Comparison of ENCODE assay signal across 18 cellular contexts in genomic region chr6:93549868-93550267, GRCh38.
"Had no signal": no experiment of that assay in that cellular context is flagged by ENCODE, and none has a peak within 500 bp of the region (broad histone marks: within the 10 kb centered on the region; RNA-seq: fewer than 3 reads in every experiment).

No MANE protein-coding gene starts in this region.

- H3K4me2 ChIP-seq: KMS-11, PC-9 had no signal

- H3K4me1 ChIP-seq: Peyer's patch had no signal

- H2AFZ ChIP-seq: PC-9 had no signal

- FAIRE-seq: HTR-8/SVneo, K562 had no signal

- ATAC-seq: K562, SK-N-SH treated with all-trans-retinoic acid at 6 μM for 48 hours, T-helper 17 cell had no signal

- H3K9me3 ChIP-seq: MG63, Peyer's patch had no signal

- H3K27ac ChIP-seq: KMS-11, PC-9, Peyer's patch, RWPE1 had no signal

- H3K27me3 ChIP-seq: MG63, Peyer's patch had no signal

- DNase-seq: Kasumi-1; MG63; NCI-H1092; NCI-H1417 treated with DMSO at 0.1 percent for 48 hours; NCI-H1930; NCI-H2107; NCI-H2227 treated with DMSO at 0.1 percent for 48 hours; NCI-H774; NK-92 treated with Interleukin-12 subunit alpha and Interleukin-12 subunit beta, amount 100 ng/mL, for 24 hours; PC-9; Peyer's patch; T-helper 1 cell; T-helper 17 cell had no signal

- H3K36me3 ChIP-seq: MG63, Peyer's patch had no signal

- H3K4me3 ChIP-seq: K562, MG63, PC-9, Peyer's patch had no signal

- H3K9ac ChIP-seq: KMS-11 had no signal
